Comparison of ENCODE assay signal across 1 cellular context in genomic region chrX:148601034-148601433, GRCh38.
TF ChIP-seq lines count a peak whose summit lies in the region.

No MANE protein-coding gene starts in this region.

TF ChIP-seq in HepG2, 621 proteins besides CTCF, POLR2A, EP300 and RAD21 (continued from another document):
- no peak for TF ChIP-seq KDM4B (CRISPR knock-in tag; IDR thresholded peaks at IDR 0.05)
TF ChIP-seq in HepG2: peak in this region for 0.
